ENCODE assay signal across 15 cellular contexts in the genomic region with DNA sequence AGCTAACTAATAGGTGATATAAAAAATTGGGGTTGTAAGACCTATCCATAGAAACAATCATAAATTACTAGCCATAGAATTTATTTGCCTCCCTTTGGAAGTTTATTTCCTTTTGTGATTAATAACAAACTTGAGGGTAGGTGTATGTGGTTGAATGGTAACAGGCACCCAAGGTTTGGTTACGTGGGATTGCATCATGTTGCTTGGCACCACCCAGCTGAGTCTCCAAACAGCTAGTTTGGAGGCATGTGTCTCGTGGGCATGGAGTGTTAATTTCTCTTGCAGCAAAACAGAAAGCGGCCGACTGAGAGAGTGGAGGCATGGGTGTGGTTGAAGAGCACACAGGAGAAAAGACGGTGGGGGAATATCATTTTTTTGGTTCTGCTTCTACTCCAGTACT.
"Had no signal": no experiment of that assay in that cellular context is flagged by ENCODE, and none has a peak within 500 bp of the region (broad histone marks: within the 10 kb centered on the region; RNA-seq: fewer than 3 reads in every experiment).

No MANE protein-coding gene starts in this region.

- ATAC-seq: heart left ventricle; natural killer cell treated with Interleukin-12 subunit alpha and Interleukin-12 subunit beta and Interleukin-15 and Interleukin-18, amount 100 ng/mL, for 72 hours; right lobe of liver had no signal

- DNase-seq: activated CD4-positive, alpha-beta T cell treated with anti-CD3 and anti-CD28 coated beads for 1 hour; activated naive CD4-positive, alpha-beta T cell treated with anti-CD3 and anti-CD28 coated beads, Interleukin-2, amount 50 U/mL, for 16 hours; activated T-cell treated with anti-CD3 and anti-CD28 coated beads for 4 hours; adrenal gland; caudate nucleus; effector CD8-positive, alpha-beta T cell; heart left ventricle; mammary epithelial cell; right lobe of liver; spleen; stimulated activated CD4-positive, alpha-beta T cell treated with anti-CD3 and anti-CD28 coated beads, Interleukin-1b, Interleukin-23, amount 100 ng/mL, for 48 hours; stimulated activated naive CD4-positive, alpha-beta T cell; T-helper 9 cell; upper lobe of left lung had no signal

- H3K36me3 Mint-ChIP-seq: natural killer cell treated with Interleukin-12 subunit alpha and Interleukin-12 subunit beta and Interleukin-15 and Interleukin-18, amount 100 ng/mL, for 72 hours had no signal

- H3K27me3 Mint-ChIP-seq: natural killer cell treated with Interleukin-12 subunit alpha and Interleukin-12 subunit beta and Interleukin-15 and Interleukin-18, amount 100 ng/mL, for 72 hours had no signal

- H3K27ac Mint-ChIP-seq: natural killer cell treated with Interleukin-12 subunit alpha and Interleukin-12 subunit beta and Interleukin-15 and Interleukin-18, amount 100 ng/mL, for 72 hours had no signal

- H3K4me3 Mint-ChIP-seq: natural killer cell treated with Interleukin-12 subunit alpha and Interleukin-12 subunit beta and Interleukin-15 and Interleukin-18, amount 100 ng/mL, for 72 hours had no signal
